Comparison of ENCODE assay signal across 15 cellular contexts in the genomic region with DNA sequence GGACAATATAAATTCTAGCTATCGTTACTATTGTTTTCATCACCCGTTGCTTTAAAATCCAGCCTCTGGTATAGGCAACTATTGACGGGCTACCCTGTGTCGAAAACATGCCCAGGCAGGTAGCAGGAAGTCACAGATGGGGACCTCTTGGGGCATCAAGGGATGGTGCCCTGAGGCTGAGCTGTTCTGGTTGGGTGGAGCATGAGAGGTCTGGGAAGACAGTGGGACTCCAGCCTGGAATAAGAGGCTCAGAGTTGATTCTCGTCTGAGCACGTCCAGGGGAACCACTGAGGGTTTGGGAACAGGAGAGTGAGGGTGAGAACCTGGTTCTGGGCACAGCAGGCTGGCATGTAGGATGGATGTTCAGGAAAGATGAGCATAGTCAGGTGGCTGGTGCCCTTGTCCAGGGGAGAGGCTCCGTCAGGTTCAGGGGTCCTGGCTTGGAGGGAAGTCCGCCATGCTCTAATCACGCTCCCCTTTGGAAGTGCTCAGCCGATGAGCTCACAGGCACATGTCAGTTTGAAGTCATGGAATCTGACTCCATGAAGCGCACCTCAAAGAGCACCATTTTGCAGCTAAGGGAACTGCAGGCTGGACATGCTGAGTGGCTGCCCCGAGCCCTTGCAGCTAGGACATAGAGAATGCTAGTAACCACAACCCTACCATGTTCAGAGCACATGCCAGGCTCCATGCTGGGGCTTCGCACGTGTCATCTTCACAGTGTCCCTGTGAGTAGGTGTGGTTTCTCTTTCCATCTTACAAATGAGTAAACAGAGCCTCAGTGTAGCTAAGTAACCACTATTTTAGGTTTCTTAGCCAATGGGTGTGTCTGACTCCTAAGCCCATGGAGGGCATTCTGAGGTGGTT. TPM values are rescaled to one million over a fixed set of nuclear protein-coding genes. Genes with fewer than 3 reads are reported as not detected.
A peak's percentile ranks its signal among the peaks of the same experiment; 100 is the strongest.
DNase-seq lines count a peak whose midpoint lies in the region; ATAC-seq, FAIRE-seq and TF ChIP-seq lines count a peak whose summit lies in the region.
"Had no signal": no experiment of that assay in that cellular context is flagged by ENCODE, and none has a peak within 500 bp of the region (broad histone marks: within the 10 kb centered on the region; RNA-seq: fewer than 3 reads in every experiment).

No MANE protein-coding gene starts in this region.

- peak; percentile 53 for FAIRE-seq in keratinocyte (lab: Jason Lieb, UNC)

- CTCF ChIA-PET in WTC11 (lab: Charles Lee): interaction anchor here (1.1 to 2.5 kb wide), 3 partner anchors 38 to 115 kb away, joined by 3 to 6 read pairs (median 4); no protein-coding TSS in a partner anchor

- POLR2A ChIA-PET in WTC11 (lab: Charles Lee): no interaction called here

- H3K27ac ChIP-seq in keratinocyte (ENCODE audit: control insufficient read depth, insufficient read depth, low read length) (peak overlapping the region; percentile 29), right atrium auricular region (no peak overlapping the region)
- H3K27ac ChIP-seq: skin epidermis had no signal

- peak; percentile 52 for ATAC-seq in GM18520 (IDR thresholded peaks at IDR 0.05; ENCODE audit: unreplicated experiment)
- peak; percentile 63 for ATAC-seq in HG02588 (IDR thresholded peaks at IDR 0.05; ENCODE audit: unreplicated experiment)
- no peak for ATAC-seq in WTC11
- no peak for ATAC-seq in HG03108 (IDR thresholded peaks at IDR 0.05; ENCODE audit: unreplicated experiment)
- ATAC-seq: mucosa of descending colon had no signal

- H3K4me1 ChIP-seq in keratinocyte (ENCODE audit: control insufficient read depth, extremely low read depth, insufficient read depth, low read length) (peaks cover 18% of the 10 kb centered on the region), right atrium auricular region (peaks cover 0 to 14% of the 10 kb centered on the region in 2 donors)

- peaks cover 5% of the 10 kb centered on the region for H4K20me1 ChIP-seq in keratinocyte (ENCODE audit: control insufficient read depth, extremely low read depth, insufficient read depth, low read length)

- no peaks in the 10 kb centered on the region for H3K9me1 ChIP-seq in keratinocyte (ENCODE audit: control insufficient read depth, extremely low read depth, insufficient read depth, low read length)

- no peaks in the 10 kb centered on the region for H3K9me3 Mint-ChIP-seq in WTC11

- TF ChIP-seq CTCF in WTC11 (IDR thresholded peaks at IDR 0.05): no peak
- no peak for TF ChIP-seq CTCF in keratinocyte (optimal IDR thresholded peaks at IDR 0.05 in 1 of 3, IDR thresholded peaks at IDR 0.05 in 1 of 3, conservative IDR thresholded peaks at IDR 0.05 in 1 of 3; ENCODE audit: extremely low read depth in 1 of 3, insufficient read depth in 2 of 3, low read length in 3 of 3)
- TF ChIP-seq CTCF in right atrium auricular region (IDR thresholded peaks at IDR 0.05): no peak

- no peaks in the 10 kb centered on the region for H3K4me1 Mint-ChIP-seq in WTC11

- dilution Hi-C loops in keratinocyte (cut with MboI; ENCODE audit: extremely low pct_ligation_motif_present, low sequenced_read_pairs): no loop called here

- H3K9me3 ChIP-seq in keratinocyte (ENCODE audit: control insufficient read depth, low read depth, low read length) (no peaks in the 10 kb centered on the region), right atrium auricular region (no peaks in the 10 kb centered on the region)
- H3K9me3 ChIP-seq: mucosa of descending colon had no signal

- no peak overlapping the region for H2AFZ ChIP-seq in keratinocyte (ENCODE audit: control insufficient read depth, low read length)

- H3K4me3 ChIP-seq in keratinocyte (ENCODE audit: control insufficient read depth in 2 of 3, extremely low read depth in 1 of 3, insufficient read depth in 2 of 3, low read depth in 1 of 3, low read length in 3 of 3) (no peak overlapping the region), right atrium auricular region (no peak overlapping the region)
- H3K4me3 ChIP-seq: mucosa of descending colon, skin epidermis had no signal

- DNase-seq in WTC11 (ENCODE audit: low spot score) (no peak), keratinocyte (ENCODE audit: low read depth, low spot score) (no peak), cerebellum (ENCODE audit: low spot score) (no peak), right atrium auricular region (ENCODE audit: low spot score) (no peak), inferior parietal cortex (ENCODE audit: extremely low spot score) (no peak)
- DNase-seq: activated naive CD4-positive, alpha-beta T cell; effector CD4-positive, alpha-beta T cell; GOT3; mucosa of descending colon; stimulated activated naive CD4-positive, alpha-beta T cell; T1000 had no signal

- no peak overlapping the region for H3K4me3 Mint-ChIP-seq in WTC11

- peak overlapping the region; percentile 46 for H3K4me2 ChIP-seq in keratinocyte (ENCODE audit: control insufficient read depth, extremely low read depth, insufficient read depth, low read depth, low read length)

- no peaks in the 10 kb centered on the region for H3K27me3 Mint-ChIP-seq in WTC11 (ENCODE audit: low read depth)

- peaks cover 56 to 73% of the 10 kb centered on the region in 2 experiments for H3K36me3 ChIP-seq in keratinocyte (ENCODE audit: control insufficient read depth in 2 of 2, extremely low read depth in 1 of 2, insufficient read depth in 2 of 2, low read length in 2 of 2)
- no peaks in the 10 kb centered on the region for H3K36me3 ChIP-seq in right atrium auricular region

- H3K9ac ChIP-seq in keratinocyte (ENCODE audit: control insufficient read depth, extremely low read depth, insufficient read depth, low read length): no peak overlapping the region

- H3K36me3 Mint-ChIP-seq in WTC11: peaks cover 38% of the 10 kb centered on the region

- H3K27me3 ChIP-seq in keratinocyte (ENCODE audit: control insufficient read depth, extremely low read depth, insufficient read depth, low read length): no peaks in the 10 kb centered on the region
- H3K27me3 ChIP-seq in right atrium auricular region: no peaks in the 10 kb centered on the region

- H3K79me2 ChIP-seq in keratinocyte (ENCODE audit: control insufficient read depth, insufficient read depth, low read length): peaks cover 18% of the 10 kb centered on the region

- H3K27ac Mint-ChIP-seq in WTC11: peak overlapping the region; percentile 71

TF ChIP-seq in WTC11, 78 proteins besides CTCF, POLR2A, EP300 and RAD21 (continues in another document):
- TF ChIP-seq CREM (CRISPR knock-in tag; IDR thresholded peaks at IDR 0.05) (no peak), FOXK1 (CRISPR knock-in tag; IDR thresholded peaks at IDR 0.05) (no peak), ZNF263 (CRISPR knock-in tag; IDR thresholded peaks at IDR 0.05; ENCODE audit: low read depth) (no peak), SMAD3 (CRISPR knock-in tag; IDR thresholded peaks at IDR 0.05; ENCODE audit: borderline replicate concordance) (no peak)
- TF ChIP-seq, protein P1, sequence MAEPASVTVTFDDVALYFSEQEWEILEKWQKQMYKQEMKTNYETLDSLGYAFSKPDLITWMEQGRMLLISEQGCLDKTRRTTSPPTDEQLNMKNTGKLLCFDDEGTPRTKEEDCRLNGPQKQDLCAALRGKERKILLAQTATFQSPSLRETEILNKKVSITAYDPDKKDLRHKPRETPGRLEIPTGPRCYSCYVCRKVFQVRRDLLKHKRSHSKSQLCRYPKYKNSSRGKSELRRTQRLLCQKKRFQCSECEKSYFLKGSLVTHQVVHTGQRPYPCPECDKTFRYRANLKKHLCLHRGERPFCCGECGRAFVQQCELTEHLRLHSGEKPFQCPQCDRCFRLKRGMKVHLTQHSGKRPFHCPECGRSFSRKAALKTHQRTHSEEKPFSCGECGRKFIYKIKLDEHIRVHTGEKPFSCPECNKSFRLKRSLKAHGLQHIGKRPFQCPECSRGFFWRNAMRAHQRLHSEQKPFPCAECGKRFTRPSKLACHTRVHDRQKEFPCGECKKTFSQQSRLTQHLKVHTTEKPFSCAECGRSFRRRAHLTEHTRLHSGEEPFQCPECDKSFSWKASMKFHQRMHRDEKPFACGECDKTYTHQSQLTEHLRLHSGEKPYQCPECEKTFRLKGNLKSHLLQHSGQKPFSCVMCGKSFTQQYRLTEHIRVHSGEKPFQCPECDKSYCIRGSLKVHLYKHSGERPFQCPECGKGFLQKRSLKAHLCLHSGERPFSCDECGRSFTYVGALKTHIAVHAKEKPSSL (CRISPR knock-in tag; conservative IDR thresholded peaks at IDR 0.05): no peak
- TF ChIP-seq, protein P2, sequence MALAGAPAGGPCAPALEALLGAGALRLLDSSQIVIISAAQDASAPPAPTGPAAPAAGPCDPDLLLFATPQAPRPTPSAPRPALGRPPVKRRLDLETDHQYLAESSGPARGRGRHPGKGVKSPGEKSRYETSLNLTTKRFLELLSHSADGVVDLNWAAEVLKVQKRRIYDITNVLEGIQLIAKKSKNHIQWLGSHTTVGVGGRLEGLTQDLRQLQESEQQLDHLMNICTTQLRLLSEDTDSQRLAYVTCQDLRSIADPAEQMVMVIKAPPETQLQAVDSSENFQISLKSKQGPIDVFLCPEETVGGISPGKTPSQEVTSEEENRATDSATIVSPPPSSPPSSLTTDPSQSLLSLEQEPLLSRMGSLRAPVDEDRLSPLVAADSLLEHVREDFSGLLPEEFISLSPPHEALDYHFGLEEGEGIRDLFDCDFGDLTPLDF (CRISPR knock-in tag; IDR thresholded peaks at IDR 0.05): no peak

RNA-seq across cellular contexts. Expression of a gene that starts 21.0 kb away (rescaled TPM):
- total RNA-seq in WTC11 (2021): 47.9 to 73.2 TPM (median 49.3 TPM) in 3 replicates
- polyA plus RNA-seq in keratinocyte: 56.0 to 86.2 TPM (median 61.7 TPM) in 3 replicates
- polyA plus RNA-seq in keratinocyte (2011; ENCODE audit: low read depth): 1.7 TPM
- polyA plus RNA-seq in keratinocyte (2011; cell fraction: cytosol; rRNA removed): 13.3 and 22.9 TPM in 2 replicates
- 101 and 129 TPM in 2 replicates for polyA plus RNA-seq in keratinocyte (2011; cell fraction: nucleus; rRNA removed)
- polyA plus RNA-seq in keratinocyte (2012; ENCODE audit: low replicate concordance): 7.3 and 119 TPM in 2 replicates
- 42.3 to 107 TPM (median 53.2 TPM) in 3 replicates for polyA minus RNA-seq in keratinocyte
- polyA minus RNA-seq in keratinocyte (2011; cell fraction: cytosol; rRNA and poly(A)+ RNA removed): 71.6 TPM
- 148 and 180 TPM in 2 replicates for polyA minus RNA-seq in keratinocyte (2011; cell fraction: nucleus; rRNA and poly(A)+ RNA removed)
- 44.8 TPM for total RNA-seq in cerebellum
- total RNA-seq in right atrium auricular region: under 1 TPM in 1 of 2 donors, not detected in 1; 0.47 TPM

Comparison
In these comparisons a context has a peak if more than half of its experiments do, and no peak if none do; other contexts are left out.
1. ATAC-seq: peak in GM18520 (single experiment) and HG02588 (single experiment); none in WTC11 (single experiment) and HG03108 (single experiment).
2. RNA of a gene that starts 21.0 kb away (total RNA-seq): 47.9 to 73.2 TPM in WTC11 and 44.8 TPM in cerebellum (single experiment); 0.47 TPM in right atrium auricular region; every median in the first group is over 10 times any median in the second.